Comparison of ENCODE assay signal across 12 cellular contexts in genomic region chr13:109160357-109160756, GRCh38.
DNase-seq lines count a peak whose midpoint lies in the region; ATAC-seq and TF ChIP-seq lines count a peak whose summit lies in the region.
"Had no signal": no experiment of that assay in that cellular context is flagged by ENCODE, and none has a peak within 500 bp of the region (broad histone marks: within the 10 kb centered on the region; RNA-seq: fewer than 3 reads in every experiment).

No MANE protein-coding gene starts in this region.

- no peak for DNase-seq in natural killer cell treated with Interleukin-12 subunit alpha and Interleukin-12 subunit beta and Interleukin-15 and Interleukin-18, amount 100 ng/mL, for 72 hours (ENCODE audit: low spot score)
- DNase-seq in natural killer cell (no peak), type B pancreatic cell (ENCODE audit: extremely low spot score, unreplicated experiment) (no peak), epidermal melanocyte (ENCODE audit: insufficient read length, low spot score) (no peak), aorta (no peak), DMS79 treated with DMSO at 0.1 percent for 48 hours (lab: John Stamatoyannopoulos, UW) (no peak)
- DNase-seq: effector memory CD8-positive, alpha-beta T cell; NCI-H1930; stimulated activated naive CD4-positive, alpha-beta T cell had no signal

- TF ChIP-seq CTCF in natural killer cell (IDR thresholded peaks at IDR 0.05), result no peak
- no peak for TF ChIP-seq CTCF in type B pancreatic cell (conservative IDR thresholded peaks at IDR 0.05)

- peaks cover 0 to 20% of the 10 kb centered on the region in 2 donors for H3K27me3 Mint-ChIP-seq in natural killer cell treated with Interleukin-12 subunit alpha and Interleukin-12 subunit beta and Interleukin-15 and Interleukin-18, amount 100 ng/mL, for 72 hours
- peaks cover 6 to 19% of the 10 kb centered on the region in 2 donors for H3K27me3 Mint-ChIP-seq in natural killer cell (ENCODE audit: low read depth in 2 of 2)
- H3K27me3 Mint-ChIP-seq in type B pancreatic cell, result no peaks in the 10 kb centered on the region

- intact Hi-C loops in natural killer cell (cut with micrococcal nuclease), result no loop called here
- intact Hi-C loops in aorta (cut with DNase I), result no loop called here

- H3K27ac Mint-ChIP-seq in natural killer cell treated with Interleukin-12 subunit alpha and Interleukin-12 subunit beta and Interleukin-15 and Interleukin-18, amount 100 ng/mL, for 72 hours, result peak overlapping the region; percentile 21 to 65
- no peak overlapping the region for H3K27ac Mint-ChIP-seq in natural killer cell
- peak overlapping the region; percentile 32 for H3K27ac Mint-ChIP-seq in type B pancreatic cell
- H3K27ac Mint-ChIP-seq: effector memory CD8-positive, alpha-beta T cell had no signal

- WGBS in aorta, 2 donors, result 84% methylated on average over 4 of the region's 4 CpGs

- no peaks in the 10 kb centered on the region for H3K36me3 ChIP-seq in aorta (ENCODE audit: control insufficient read depth in 1 of 2, insufficient read depth in 2 of 2, low read length in 1 of 2)

- H3K4me1 Mint-ChIP-seq in natural killer cell treated with Interleukin-12 subunit alpha and Interleukin-12 subunit beta and Interleukin-15 and Interleukin-18, amount 100 ng/mL, for 72 hours (ENCODE audit: low read depth in 2 of 2), result peaks cover 4 to 11% of the 10 kb centered on the region in 2 donors
- H3K4me1 Mint-ChIP-seq in natural killer cell (peaks cover 0 to 8% of the 10 kb centered on the region in 2 donors), type B pancreatic cell (ENCODE audit: unreplicated experiment) (peaks cover 16% of the 10 kb centered on the region)

- H3K36me3 Mint-ChIP-seq in natural killer cell treated with Interleukin-12 subunit alpha and Interleukin-12 subunit beta and Interleukin-15 and Interleukin-18, amount 100 ng/mL, for 72 hours, result no peaks in the 10 kb centered on the region
- H3K36me3 Mint-ChIP-seq in natural killer cell, result no peaks in the 10 kb centered on the region
- H3K36me3 Mint-ChIP-seq in type B pancreatic cell, result no peaks in the 10 kb centered on the region

- H3K9me3 Mint-ChIP-seq in natural killer cell treated with Interleukin-12 subunit alpha and Interleukin-12 subunit beta and Interleukin-15 and Interleukin-18, amount 100 ng/mL, for 72 hours, result no peaks in the 10 kb centered on the region
- no peaks in the 10 kb centered on the region for H3K9me3 Mint-ChIP-seq in natural killer cell
- no peaks in the 10 kb centered on the region for H3K9me3 Mint-ChIP-seq in type B pancreatic cell

- H3K4me3 Mint-ChIP-seq in natural killer cell treated with Interleukin-12 subunit alpha and Interleukin-12 subunit beta and Interleukin-15 and Interleukin-18, amount 100 ng/mL, for 72 hours, result no peak overlapping the region
- no peak overlapping the region for H3K4me3 Mint-ChIP-seq in natural killer cell
- no peak overlapping the region for H3K4me3 Mint-ChIP-seq in type B pancreatic cell
- H3K4me3 Mint-ChIP-seq: effector memory CD8-positive, alpha-beta T cell had no signal

- no peak overlapping the region for H3K4me3 ChIP-seq in aorta (ENCODE audit: low read length in 2 of 2)

- H3K9me3 ChIP-seq in aorta (ENCODE audit: control insufficient read depth, low read length), result no peaks in the 10 kb centered on the region

- H3K4me1 ChIP-seq in aorta (ENCODE audit: control insufficient read depth in 1 of 2, insufficient read depth in 2 of 2, low read length in 2 of 2), result peaks cover 0 to 5% of the 10 kb centered on the region in 2 donors
- H3K4me1 ChIP-seq: parathyroid adenoma had no signal

- H3K27ac ChIP-seq in aorta (ENCODE audit: low read depth in 1 of 2, low read length in 2 of 2), result no peak overlapping the region
- H3K27ac ChIP-seq: parathyroid adenoma had no signal

- no peaks in the 10 kb centered on the region for H3K27me3 ChIP-seq in aorta (ENCODE audit: control insufficient read depth in 1 of 2, insufficient read depth in 2 of 2, low read length in 1 of 2)

- no peak for ATAC-seq in natural killer cell treated with Interleukin-12 subunit alpha and Interleukin-12 subunit beta and Interleukin-15 and Interleukin-18, amount 100 ng/mL, for 72 hours
- ATAC-seq in natural killer cell (no peak), HG02623 (IDR thresholded peaks at IDR 0.05; ENCODE audit: unreplicated experiment) (peak; percentile 32), HG03442 (IDR thresholded peaks at IDR 0.05; ENCODE audit: unreplicated experiment) (peak; percentile 24), aorta (ENCODE audit: low FRiP score) (no peak)
- ATAC-seq: effector memory CD8-positive, alpha-beta T cell had no signal

Comparison
In these comparisons a context has a peak if more than half of its experiments do, and no peak if none do; other contexts are left out.
1. H3K27ac Mint-ChIP-seq: peak in natural killer cell treated with Interleukin-12 subunit alpha and Interleukin-12 subunit beta and Interleukin-15 and Interleukin-18, amount 100 ng/mL, for 72 hours (2 of 2) and type B pancreatic cell (single experiment); none in natural killer cell (0 of 2).
2. ATAC-seq: peak in HG02623 (single experiment) and HG03442 (single experiment); none in natural killer cell treated with Interleukin-12 subunit alpha and Interleukin-12 subunit beta and Interleukin-15 and Interleukin-18, amount 100 ng/mL, for 72 hours (0 of 2), natural killer cell (0 of 3) and aorta (single experiment).